In the genomic region with DNA sequence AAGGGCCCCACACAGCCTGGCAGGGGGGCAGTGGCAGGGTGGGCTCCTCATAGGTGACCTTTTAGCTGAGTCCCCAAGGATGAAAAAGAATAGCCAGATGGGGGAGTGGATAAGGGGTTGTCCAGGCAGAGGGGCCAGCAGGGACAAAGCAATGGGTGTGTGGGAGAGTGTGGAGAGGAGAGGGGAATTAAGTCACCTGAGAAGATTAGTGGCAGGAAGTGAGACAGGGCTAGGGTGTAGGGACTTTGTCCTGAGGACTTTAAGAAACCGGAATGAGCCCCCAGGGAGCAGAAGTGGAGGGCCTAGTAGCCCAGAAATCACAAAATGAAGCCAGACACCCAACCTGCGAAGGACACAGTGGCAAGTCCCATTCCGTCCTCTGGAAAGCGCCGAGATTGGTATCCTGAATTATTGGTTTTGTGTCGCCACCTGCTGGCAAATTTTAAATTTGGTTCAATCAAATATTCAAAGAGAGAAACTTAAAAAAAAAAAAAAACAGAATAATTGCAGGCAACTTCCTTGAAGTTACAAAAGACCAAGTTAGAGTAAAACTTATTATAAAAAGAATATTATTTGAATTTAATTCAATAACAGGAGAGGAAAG, we compare ENCODE assay signal across 8 cellular contexts.
DNase-seq lines count a peak whose midpoint lies in the region; ATAC-seq, FAIRE-seq and TF ChIP-seq lines count a peak whose summit lies in the region.

No MANE protein-coding gene starts in this region.

- BruUV-seq in GM12878 (replicated peaks; lab: Mats Ljungman, UMichigan), result no TSS peak

- H3K27me3 ChIP-seq in AG04450 (ENCODE audit: control insufficient read depth, insufficient read depth, low read length) (no peaks in the 10 kb centered on the region), Loucy (ENCODE audit: insufficient read depth, low read length, poor library complexity, severe bottlenecking) (no peaks in the 10 kb centered on the region), GM12878 (replicated peaks in 1 of 2; ENCODE audit: control insufficient read depth in 2 of 2, insufficient read depth in 2 of 2, low read length in 1 of 2) (no peaks in the 10 kb centered on the region; a peak in 1 of 4 replicates)

- TF ChIP-seq EP300 in GM12878 (IDR thresholded peaks at IDR 0.05; ENCODE audit: borderline replicate concordance in 1 of 2, control insufficient read depth in 1 of 2, low read depth in 2 of 2, low read length in 2 of 2), result no peak

- H3K9me2 ChIP-seq in Loucy (replicated peaks; ENCODE audit: low read depth, low read length), result no peaks in the 10 kb centered on the region

- no peak overlapping the region for H3K27ac ChIP-seq in AG04450 (ENCODE audit: low read depth, low read length)
- H3K27ac ChIP-seq in RWPE1, result no peak overlapping the region
- H3K27ac ChIP-seq in GM12878 (ENCODE audit: control insufficient read depth, insufficient read depth), result no peak overlapping the region

- in situ Hi-C loops in GM12878 (cut with MboI), result loop anchor here (25.0 kb wide), 3 partner anchors 726 to 1426 kb away; a partner anchor contains a TSS

- no peak for FAIRE-seq in GM12891 (lab: Jason Lieb, UNC)
- no peak for FAIRE-seq in GM12878 (lab: Jason Lieb, UNC)

- intact Hi-C loops in GM12878 (cut with micrococcal nuclease; ENCODE audit: unreplicated experiment), result loop anchor here (1.0 to 10.0 kb wide), 10 partner anchors 47 to 1436 kb away; a partner anchor contains a TSS

- H3K4me3 ChIP-seq in AG04450 (ENCODE audit: low read depth, low read length) (no peak overlapping the region), Loucy (ENCODE audit: low read length, poor library complexity, severe bottlenecking) (no peak overlapping the region), GM12878 (no peak overlapping the region)

- TF ChIP-seq POLR2A in GM12891 (IDR thresholded peaks at IDR 0.05; ENCODE audit: low read depth, low read length) (no peak), GM12878 (IDR thresholded peaks at IDR 0.05; ENCODE audit: low read depth, low read length) (no peak)

- DNase-seq in AG04450 (ENCODE audit: low read depth, low spot score), result no peak
- DNase-seq in GM12891 (ENCODE audit: insufficient read length, low spot score), result peak; percentile 3
- DNase-seq in RWPE1 (ENCODE audit: low spot score), result peak; percentile 25
- DNase-seq in GM12878 (ENCODE audit: low read depth, low spot score), result peak; percentile 44
- DNase-seq in inferior parietal cortex (ENCODE audit: extremely low spot score), result peak; percentile 83
- DNase-seq in stimulated activated CD4-positive, alpha-beta T cell treated with anti-CD3 and anti-CD28 coated beads, Interleukin-4, amount 100 ng/mL, for 24 hours, result peak; percentile 47
- DNase-seq in GF-D8 (lab: John Stamatoyannopoulos, UW), result no peak

- POLR2A ChIA-PET in AG04450 (lab: Yijun Ruan, JAX), result no interaction called here
- POLR2A ChIA-PET in RWPE1 (lab: Yijun Ruan, JAX; ENCODE audit: low non-redundant PET), result no interaction called here
- POLR2A ChIA-PET in GM12878 (lab: Charles Lee), result interaction anchor here (0.6 to 1.0 kb wide), 2 partner anchors 18 to 120 kb away, joined by 3 read pairs; no protein-coding TSS in a partner anchor

- TF ChIP-seq CTCF in AG04450 (IDR thresholded peaks at IDR 0.05; ENCODE audit: low read depth, low read length), result peak; percentile 52
- TF ChIP-seq CTCF in Loucy (conservative IDR thresholded peaks at IDR 0.05; ENCODE audit: low read length), result peak; percentile 70
- TF ChIP-seq CTCF in RWPE1 (conservative IDR thresholded peaks at IDR 0.05; ENCODE audit: low read depth), result peak; percentile 45
- TF ChIP-seq CTCF in GM12878 (IDR thresholded peaks at IDR 0.05 in 2 of 3, conservative IDR thresholded peaks at IDR 0.05 in 1 of 3; ENCODE audit: control insufficient read depth in 2 of 3, extremely low read depth in 1 of 3, insufficient read depth in 1 of 3, low read depth in 3 of 3, low read length in 3 of 3), result peak; percentile 33 to 66 (median 34); a peak in 5 of 6 replicates

- CTCF ChIA-PET in AG04450 (lab: Charles Lee), result interaction anchor here (0.5 to 2.6 kb wide), 12 partner anchors 9 to 927 kb away, joined by 3 to 21 read pairs (median 3); no protein-coding TSS in a partner anchor
- CTCF ChIA-PET in RWPE1 (lab: Yijun Ruan, JAX), result interaction anchor here (0.6 to 0.8 kb wide), 8 partner anchors 287 to 1777 kb away, joined by 3 to 9 read pairs (median 4); no protein-coding TSS in a partner anchor
- CTCF ChIA-PET in GM12878 (lab: Yijun Ruan, JAX), result interaction anchor here (0.6 to 2.4 kb wide), 22 partner anchors 10 to 1438 kb away, joined by 3 to 13 read pairs (median 4); no protein-coding TSS in a partner anchor

- no peaks in the 10 kb centered on the region for H3K9me3 ChIP-seq in AG04450 (ENCODE audit: control insufficient read depth, insufficient read depth, low read length)
- H3K9me3 ChIP-seq in Loucy (ENCODE audit: insufficient read depth, low read depth, low read length), result no peaks in the 10 kb centered on the region
- no peaks in the 10 kb centered on the region for H3K9me3 ChIP-seq in GM12878 (replicated peaks; ENCODE audit: control insufficient read depth, insufficient read depth, low read length)

- peak; percentile 88 for ATAC-seq in GM12878

- H2AFZ ChIP-seq in Loucy (ENCODE audit: low read length), result peak overlapping the region; percentile 81
- H2AFZ ChIP-seq in GM12878 (ENCODE audit: control insufficient read depth, low read depth, low read length), result no peak overlapping the region; the same call in 1 of the 2 replicates

- SMC1A ChIA-PET in GM12878 (lab: Charles Lee; ENCODE audit: uncharacterized antibody, unreplicated experiment), result interaction anchor here (0.6 to 2.4 kb wide), 14 partner anchors 8 to 926 kb away, joined by 3 to 9 read pairs (median 3); no protein-coding TSS in a partner anchor

- peak; percentile 86 for TF ChIP-seq RAD21 in GM12878 (IDR thresholded peaks at IDR 0.05; ENCODE audit: insufficient read depth, low read depth, low read length)

- H3F3A ChIP-seq in Loucy (ENCODE audit: low read depth), result no peaks in the 10 kb centered on the region

- peaks cover 3% of the 10 kb centered on the region for H3K4me1 ChIP-seq in Loucy (ENCODE audit: insufficient read depth, low read length, poor library complexity, severe bottlenecking)
- H3K4me1 ChIP-seq in GM12878 (ENCODE audit: control insufficient read depth, insufficient read depth, low read length), result no peaks in the 10 kb centered on the region

- RAD21 ChIA-PET in GM12878 (lab: Charles Lee; ENCODE audit: unreplicated experiment), result interaction anchor here (1.1 to 1.6 kb wide), 5 partner anchors 135 to 735 kb away, joined by 3 to 7 read pairs (median 3); no protein-coding TSS in a partner anchor

- H4K20me1 ChIP-seq in Loucy (ENCODE audit: insufficient read depth, low read length, poor library complexity, severe bottlenecking) (no peaks in the 10 kb centered on the region), GM12878 (ENCODE audit: control insufficient read depth, insufficient read depth) (no peaks in the 10 kb centered on the region)

- H3K9ac ChIP-seq in Loucy (ENCODE audit: low read depth, low read length, poor library complexity, severe bottlenecking) (no peak overlapping the region), GM12878 (ENCODE audit: control insufficient read depth, insufficient read depth, low read length) (no peak overlapping the region)

- H3K79me2 ChIP-seq in Loucy (ENCODE audit: insufficient read depth, low read length) (no peaks in the 10 kb centered on the region), GM12878 (ENCODE audit: control insufficient read depth, insufficient read depth, low read length) (no peaks in the 10 kb centered on the region)

- H3K4me2 ChIP-seq in Loucy (ENCODE audit: low read depth, low read length, poor library complexity, severe bottlenecking) (peak overlapping the region; percentile 50), GM12878 (ENCODE audit: control insufficient read depth, insufficient read depth) (no peak overlapping the region)

- no peaks in the 10 kb centered on the region for H3K36me3 ChIP-seq in Loucy (ENCODE audit: insufficient read depth, low read length)
- H3K36me3 ChIP-seq in GM12878 (ENCODE audit: control insufficient read depth in 2 of 2, insufficient read depth in 2 of 2, low read length in 1 of 2), result no peaks in the 10 kb centered on the region

- WGBS in GM12878 (ENCODE audit: insufficient coverage, insufficient replicate concordance, low lambda C conversion rate, missing lambda C conversion rate), result 0% methylated on average over 6 of the region's 6 CpGs

TF ChIP-seq in GM12891, 5 proteins besides CTCF, POLR2A, EP300 and RAD21:
- no peak for TF ChIP-seq TAF1 (IDR thresholded peaks at IDR 0.05; ENCODE audit: low read depth, low read length)
- no peak for TF ChIP-seq PAX5 (IDR thresholded peaks at IDR 0.05; ENCODE audit: insufficient read depth, low read length, severe bottlenecking)
- TF ChIP-seq SPI1 (IDR thresholded peaks at IDR 0.05; ENCODE audit: low read depth, low read length), result no peak
- TF ChIP-seq POU2F2 (IDR thresholded peaks at IDR 0.05; ENCODE audit: low read depth, low read length), result no peak
- TF ChIP-seq POLR2AphosphoS5 (IDR thresholded peaks at IDR 0.05; ENCODE audit: low read depth, low read length), result no peak

TF ChIP-seq in GM12878, 131 proteins besides CTCF, POLR2A, EP300 and RAD21 (continues in another document):
- TF ChIP-seq CEBPB (IDR thresholded peaks at IDR 0.05; ENCODE audit: borderline replicate concordance in 1 of 2, low read depth in 2 of 2, low read length in 2 of 2), result no peak
- TF ChIP-seq NBN (IDR thresholded peaks at IDR 0.05), result 0 out of 2 replicates have a peak, but pooled peaks have one; percentile 24
- TF ChIP-seq NR2F1 (conservative IDR thresholded peaks at IDR 0.05), result no peak
- TF ChIP-seq, protein P1, sequence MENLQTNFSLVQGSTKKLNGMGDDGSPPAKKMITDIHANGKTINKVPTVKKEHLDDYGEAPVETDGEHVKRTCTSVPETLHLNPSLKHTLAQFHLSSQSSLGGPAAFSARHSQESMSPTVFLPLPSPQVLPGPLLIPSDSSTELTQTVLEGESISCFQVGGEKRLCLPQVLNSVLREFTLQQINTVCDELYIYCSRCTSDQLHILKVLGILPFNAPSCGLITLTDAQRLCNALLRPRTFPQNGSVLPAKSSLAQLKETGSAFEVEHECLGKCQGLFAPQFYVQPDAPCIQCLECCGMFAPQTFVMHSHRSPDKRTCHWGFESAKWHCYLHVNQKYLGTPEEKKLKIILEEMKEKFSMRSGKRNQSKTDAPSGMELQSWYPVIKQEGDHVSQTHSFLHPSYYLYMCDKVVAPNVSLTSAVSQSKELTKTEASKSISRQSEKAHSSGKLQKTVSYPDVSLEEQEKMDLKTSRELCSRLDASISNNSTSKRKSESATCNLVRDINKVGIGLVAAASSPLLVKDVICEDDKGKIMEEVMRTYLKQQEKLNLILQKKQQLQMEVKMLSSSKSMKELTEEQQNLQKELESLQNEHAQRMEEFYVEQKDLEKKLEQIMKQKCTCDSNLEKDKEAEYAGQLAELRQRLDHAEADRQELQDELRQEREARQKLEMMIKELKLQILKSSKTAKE (IDR thresholded peaks at IDR 0.05; ENCODE audit: low read depth, poor library complexity, severe bottlenecking), result peak; percentile 27
- TF ChIP-seq ZNF384 (IDR thresholded peaks at IDR 0.05; ENCODE audit: borderline replicate concordance, low read depth, low read length), result peak; percentile 87
- TF ChIP-seq FOXM1 (IDR thresholded peaks at IDR 0.05; ENCODE audit: low read depth, low read length), result no peak

Comparison
In these comparisons a context has a peak if more than half of its experiments do, and no peak if none do; other contexts are left out.
1. DNase-seq: peak in GM12891 (single experiment), RWPE1 (single experiment), GM12878 (single experiment), inferior parietal cortex (single experiment) and stimulated activated CD4-positive, alpha-beta T cell treated with anti-CD3 and anti-CD28 coated beads, Interleukin-4, amount 100 ng/mL, for 24 hours (single experiment); none in AG04450 (single experiment) and GF-D8 (single experiment).
2. Peak in every context shown above with its lines, with median percentiles within 50 percentile points of each other: CTCF ChIP-seq.